Comparison of ENCODE assay signal across 1 cellular context in the genomic region with DNA sequence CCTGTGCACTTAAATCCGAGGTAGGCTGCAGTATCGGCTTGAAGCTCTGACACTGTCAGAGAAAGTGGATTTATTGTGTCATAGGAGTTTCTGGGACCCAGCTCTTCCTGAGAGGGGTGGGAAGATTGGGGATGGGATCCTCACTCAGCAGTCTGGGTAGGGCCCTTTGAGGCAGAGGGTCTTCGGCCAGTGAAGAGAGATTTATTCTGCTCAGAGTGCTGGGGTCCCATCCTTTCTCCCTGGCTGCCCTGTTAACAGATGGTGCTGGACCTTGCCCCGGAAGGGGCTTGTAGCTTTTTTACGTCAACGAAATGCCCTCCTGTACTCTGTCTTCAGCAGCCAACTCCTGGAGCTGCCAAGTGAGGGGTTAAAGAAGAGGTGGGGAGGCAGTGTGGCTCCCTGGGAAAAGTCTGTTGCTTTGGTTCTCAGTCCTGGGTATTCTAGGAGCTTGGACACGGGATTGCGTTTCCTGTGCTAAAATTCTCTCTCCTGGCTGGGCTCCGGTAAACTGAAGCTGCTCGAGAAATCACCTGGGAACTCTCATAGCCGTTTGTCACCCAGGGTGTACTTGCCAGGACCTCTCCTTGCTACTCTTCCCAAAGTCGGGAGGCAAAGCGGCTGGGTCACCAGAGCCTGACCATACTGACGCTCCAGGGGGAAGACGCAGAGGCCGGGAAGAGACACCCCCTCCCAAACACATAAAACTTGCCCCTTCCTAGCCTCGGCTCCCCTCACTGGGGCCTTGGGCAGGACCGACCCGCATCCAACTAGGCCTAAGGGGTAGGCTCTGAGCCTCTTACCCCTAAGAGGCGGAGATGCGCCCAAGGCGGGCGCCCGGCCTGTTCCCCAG.
TF ChIP-seq lines count a peak whose summit lies in the region.

No MANE protein-coding gene starts in this region.

TF ChIP-seq in H1, 55 proteins besides CTCF, POLR2A, EP300 and RAD21:
- no peak for TF ChIP-seq GTF2F1 (IDR thresholded peaks at IDR 0.05; ENCODE audit: borderline replicate concordance, low read depth, low read length)
- TF ChIP-seq CTBP2 (IDR thresholded peaks at IDR 0.05; ENCODE audit: borderline replicate concordance, insufficient read depth, insufficient read length, low read length), result no peak
